34 cellular contexts compared by ENCODE assay signal in genomic region chr6:129426343-129426742, GRCh38.
"Had no signal": no experiment of that assay in that cellular context is flagged by ENCODE, and none has a peak within 500 bp of the region (broad histone marks: within the 10 kb centered on the region; RNA-seq: fewer than 3 reads in every experiment).

No MANE protein-coding gene starts in this region.

- H3K4me3 ChIP-seq: MG63 had no signal

- H3K9ac ChIP-seq: KMS-11 had no signal

- H3K27me3 ChIP-seq: MG63 had no signal

- H3K9me3 ChIP-seq: MG63 had no signal

- DNase-seq: Karpas-422, Kasumi-1, MG63, MM.1S, MV-4-11, NCI-H1048, NCI-H1092, NCI-H1092 treated with DMSO at 0.1 percent for 48 hours, NCI-H1105, NCI-H1105 treated with DMSO at 0.1 percent for 48 hours, NCI-H1417, NCI-H1417 treated with DMSO at 0.1 percent for 48 hours, NCI-H1436, NCI-H1436 treated with DMSO at 0.1 percent for 48 hours, NCI-H146, NCI-H1694, NCI-H1694 treated with DMSO at 0.1 percent for 48 hours, NCI-H187, NCI-H187 treated with DMSO at 0.1 percent for 48 hours, NCI-H1930, NCI-H2029, NCI-H2029 treated with DMSO at 0.1 percent for 48 hours, NCI-H2081, NCI-H2081 treated with DMSO at 0.1 percent for 48 hours, NCI-H2107, NCI-H2171, NCI-H2171 treated with DMSO at 0.1 percent for 48 hours, NCI-H2227 treated with DMSO at 0.1 percent for 48 hours, NCI-H226, NCI-H345, NCI-H446, NCI-H446 treated with DMSO at 0.1 percent for 48 hours, NCI-H510A had no signal

- H3K36me3 ChIP-seq: MG63 had no signal

- H3K27ac ChIP-seq: KMS-11 had no signal

- H3K4me2 ChIP-seq: KMS-11 had no signal
